ENCODE assay signal across 1 cellular context in the genomic region with DNA sequence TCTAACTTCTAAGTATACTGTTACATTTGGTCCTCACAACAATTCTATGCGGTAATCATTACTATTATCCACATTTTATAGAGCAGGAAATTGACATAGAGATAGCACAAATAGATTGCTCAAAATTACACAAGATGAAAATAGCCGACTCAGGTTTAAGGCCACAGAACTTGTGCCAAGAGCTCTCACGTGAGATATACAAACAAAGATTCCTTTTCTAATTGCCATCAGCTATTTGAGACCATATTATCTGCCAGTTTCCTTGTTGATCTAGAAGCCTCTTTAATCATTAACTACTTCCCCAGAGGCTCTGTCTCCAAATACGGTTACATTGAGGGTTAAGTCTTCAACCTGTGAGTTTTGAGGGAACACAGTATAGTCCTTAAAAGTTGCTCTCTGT.
TF ChIP-seq lines count a peak whose summit lies in the region.

No MANE protein-coding gene starts in this region.

TF ChIP-seq in liver, 16 proteins besides CTCF, POLR2A, EP300 and RAD21 (continued from another document):
- TF ChIP-seq ATF3 (IDR thresholded peaks at IDR 0.05) (no peak), YY1 (IDR thresholded peaks at IDR 0.05) (peak; percentile 66), NR2F2 (IDR thresholded peaks at IDR 0.05) (no peak), ZBTB33 (IDR thresholded peaks at IDR 0.05) (peak; percentile 86), REST (IDR thresholded peaks at IDR 0.05) (peak; percentile 49), FOXA1 (IDR thresholded peaks at IDR 0.05) (peak; percentile 98), GABPA (IDR thresholded peaks at IDR 0.05 in 1 of 2, conservative IDR thresholded peaks at IDR 0.05 in 1 of 2) (peak in 1 of 2 donors; percentile 38), SP1 (IDR thresholded peaks at IDR 0.05) (peak; percentile 81), RXRA (IDR thresholded peaks at IDR 0.05) (peak; percentile 55 to 86), EGR1 (IDR thresholded peaks at IDR 0.05; ENCODE audit: low read depth in 2 of 2) (peak in 1 of 2 donors; percentile 57)
- TF ChIP-seq, protein P1, sequence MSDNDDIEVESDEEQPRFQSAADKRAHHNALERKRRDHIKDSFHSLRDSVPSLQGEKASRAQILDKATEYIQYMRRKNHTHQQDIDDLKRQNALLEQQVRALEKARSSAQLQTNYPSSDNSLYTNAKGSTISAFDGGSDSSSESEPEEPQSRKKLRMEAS (IDR thresholded peaks at IDR 0.05), result peak; percentile 86
